ENCODE assay signal across 19 cellular contexts in genomic region chr20:35934050-35934449, GRCh38. TPM values are rescaled to one million over a fixed set of nuclear protein-coding genes. Genes with fewer than 3 reads are reported as not detected.
DNase-seq lines count a peak whose midpoint lies in the region; ATAC-seq and TF ChIP-seq lines count a peak whose summit lies in the region.
"Had no signal": no experiment of that assay in that cellular context is flagged by ENCODE, and none has a peak within 500 bp of the region (broad histone marks: within the 10 kb centered on the region; RNA-seq: fewer than 3 reads in every experiment).

No MANE protein-coding gene starts in this region.

- TF ChIP-seq CTCF in activated CD8-positive, alpha-beta T cell treated with anti-CD3 and anti-CD28 coated beads for 36 hours (IDR thresholded peaks at IDR 0.05) = no peak
- TF ChIP-seq CTCF in endodermal cell (conservative IDR thresholded peaks at IDR 0.05) (no peak), nephron progenitor cell (IDR thresholded peaks at IDR 0.05) (no peak), upper lobe of left lung (IDR thresholded peaks at IDR 0.05) (no peak)

- ATAC-seq in activated CD8-positive, alpha-beta T cell treated with anti-CD3 and anti-CD28 coated beads for 36 hours = no peak
- ATAC-seq in activated CD8-positive, alpha-beta T cell treated with anti-CD3 and anti-CD28 coated beads, Interleukin-2, amount 10 ng/mL, durations not matched to agents 7 days and 5 days = no peak
- no peak for ATAC-seq in T-helper 17 cell
- no peak for ATAC-seq in upper lobe of left lung (ENCODE audit: low FRiP score in 2 of 2)

- H3K9me3 Mint-ChIP-seq in activated CD8-positive, alpha-beta T cell treated with anti-CD3 and anti-CD28 coated beads for 36 hours = no peaks in the 10 kb centered on the region
- no peaks in the 10 kb centered on the region for H3K9me3 Mint-ChIP-seq in activated CD8-positive, alpha-beta T cell treated with anti-CD3 and anti-CD28 coated beads, Interleukin-2, amount 10 ng/mL, durations not matched to agents 7 days and 5 days (ENCODE audit: insufficient read depth)
- no peaks in the 10 kb centered on the region for H3K9me3 Mint-ChIP-seq in endodermal cell
- H3K9me3 Mint-ChIP-seq in nephron progenitor cell = no peaks in the 10 kb centered on the region

- intact Hi-C loops in activated CD8-positive, alpha-beta T cell treated with anti-CD3 and anti-CD28 coated beads for 36 hours (cut with micrococcal nuclease) = no loop called here

- no peak overlapping the region for H3K4me3 ChIP-seq in endodermal cell (ENCODE audit: low read length)
- H3K4me3 ChIP-seq in upper lobe of left lung = no peak overlapping the region
- H3K4me3 ChIP-seq: BLaER1 had no signal

- peak overlapping the region; percentile 48 for H3K27ac Mint-ChIP-seq in activated CD8-positive, alpha-beta T cell treated with anti-CD3 and anti-CD28 coated beads for 36 hours
- no peak overlapping the region for H3K27ac Mint-ChIP-seq in activated CD8-positive, alpha-beta T cell treated with anti-CD3 and anti-CD28 coated beads, Interleukin-2, amount 10 ng/mL, durations not matched to agents 7 days and 5 days
- H3K27ac Mint-ChIP-seq in T-helper 17 cell (peak overlapping the region; percentile 72), endodermal cell (peak overlapping the region; percentile 91), nephron progenitor cell (peak overlapping the region; percentile 10)

- no peaks in the 10 kb centered on the region for H3K9me3 ChIP-seq in T-helper 17 cell (ENCODE audit: control insufficient read depth, low read length, poor library complexity, severe bottlenecking)
- peaks cover 9% of the 10 kb centered on the region for H3K9me3 ChIP-seq in endodermal cell (ENCODE audit: control insufficient read depth, low read length)
- no peaks in the 10 kb centered on the region for H3K9me3 ChIP-seq in upper lobe of left lung
- H3K9me3 ChIP-seq: BLaER1, Caco-2 had no signal

- no peak for DNase-seq in activated CD8-positive, alpha-beta T cell treated with anti-CD3 and anti-CD28 coated beads for 36 hours
- DNase-seq in activated CD8-positive, alpha-beta T cell treated with anti-CD3 and anti-CD28 coated beads, Interleukin-2, amount 10 ng/mL, durations not matched to agents 7 days and 5 days = no peak
- DNase-seq in T-helper 17 cell (no peak), endodermal cell (peak; percentile 50), nephron progenitor cell (no peak), upper lobe of left lung (no peak), AG08395 (ENCODE audit: low spot score) (no peak)
- no peak for DNase-seq in stimulated activated CD8-positive, alpha-beta memory T cell treated with anti-CD3 and anti-CD28 coated beads, Interleukin-4, amount 100 ng/mL, for 48 hours
- DNase-seq: Caco-2, DMS53, IMR-90, MV-4-11, NCI-H1417 treated with DMSO at 0.1 percent for 48 hours, NCI-H2029, NCI-H510A, NCI-H82, SHP77 had no signal

- WGBS in endodermal cell (ENCODE audit: insufficient coverage in 1 of 2, insufficient read length in 1 of 2), 2 experiments = 75 to 88% methylated on average over 2 to 3 of the region's 4 CpGs
- 90 to 98% methylated on average over 4 of the region's 4 CpGs for WGBS in upper lobe of left lung, 2 donors

- no peak for TF ChIP-seq POLR2A in upper lobe of left lung (IDR thresholded peaks at IDR 0.05)

- peaks cover 4% of the 10 kb centered on the region for H3K4me1 ChIP-seq in endodermal cell (ENCODE audit: control insufficient read depth, insufficient read depth, low read length)
- no peaks in the 10 kb centered on the region for H3K4me1 ChIP-seq in upper lobe of left lung
- H3K4me1 ChIP-seq: BLaER1, Caco-2 had no signal

- peaks cover 31% of the 10 kb centered on the region for H3K36me3 Mint-ChIP-seq in activated CD8-positive, alpha-beta T cell treated with anti-CD3 and anti-CD28 coated beads for 36 hours (ENCODE audit: low read depth)
- H3K36me3 Mint-ChIP-seq in activated CD8-positive, alpha-beta T cell treated with anti-CD3 and anti-CD28 coated beads, Interleukin-2, amount 10 ng/mL, durations not matched to agents 7 days and 5 days (ENCODE audit: low read depth) = peaks cover 46% of the 10 kb centered on the region
- H3K36me3 Mint-ChIP-seq in T-helper 17 cell (ENCODE audit: low read depth) (peaks cover 11% of the 10 kb centered on the region), endodermal cell (ENCODE audit: low read depth) (peaks cover 63% of the 10 kb centered on the region), nephron progenitor cell (ENCODE audit: low read depth) (peaks cover 58% of the 10 kb centered on the region)

- CTCF ChIA-PET in activated CD8-positive, alpha-beta T cell treated with anti-CD3 and anti-CD28 coated beads for 36 hours (lab: Charles Lee) = no interaction called here
- CTCF ChIA-PET in activated CD8-positive, alpha-beta T cell treated with anti-CD3 and anti-CD28 coated beads, Interleukin-2, amount 10 ng/mL, durations not matched to agents 7 days and 5 days (lab: Charles Lee) = no interaction called here

- no peak for TF ChIP-seq EP300 in upper lobe of left lung (IDR thresholded peaks at IDR 0.05)

- peaks cover 64% of the 10 kb centered on the region for H3K36me3 ChIP-seq in endodermal cell (ENCODE audit: control insufficient read depth, insufficient read depth, low read length)
- peaks cover 0 to 76% (median 36%) of the 10 kb centered on the region in 4 donors for H3K36me3 ChIP-seq in upper lobe of left lung

- H3K27ac ChIP-seq in endodermal cell (ENCODE audit: low read depth, low read length) = peak overlapping the region; percentile 41
- H3K27ac ChIP-seq in upper lobe of left lung = no peak overlapping the region
- H3K27ac ChIP-seq: 22Rv1, BLaER1 had no signal

- no peaks in the 10 kb centered on the region for H3K27me3 Mint-ChIP-seq in activated CD8-positive, alpha-beta T cell treated with anti-CD3 and anti-CD28 coated beads for 36 hours
- no peaks in the 10 kb centered on the region for H3K27me3 Mint-ChIP-seq in activated CD8-positive, alpha-beta T cell treated with anti-CD3 and anti-CD28 coated beads, Interleukin-2, amount 10 ng/mL, durations not matched to agents 7 days and 5 days (ENCODE audit: low read depth)
- H3K27me3 Mint-ChIP-seq in T-helper 17 cell (no peaks in the 10 kb centered on the region), endodermal cell (ENCODE audit: insufficient read depth) (no peaks in the 10 kb centered on the region), nephron progenitor cell (ENCODE audit: low read depth, poor library complexity) (no peaks in the 10 kb centered on the region)

- POLR2A ChIA-PET in activated CD8-positive, alpha-beta T cell treated with anti-CD3 and anti-CD28 coated beads for 36 hours (lab: Charles Lee) = interaction anchor here (1.1 kb wide), 1 partner anchor 20 kb away, joined by 3 read pairs; the partner anchor contains the start of gene SCAND1
- POLR2A ChIA-PET in activated CD8-positive, alpha-beta T cell treated with anti-CD3 and anti-CD28 coated beads, Interleukin-2, amount 10 ng/mL, durations not matched to agents 7 days and 5 days (lab: Charles Lee) = interaction anchor here (0.6 kb wide), 1 partner anchor 20 kb away, joined by 3 read pairs; the partner anchor contains the start of gene SCAND1

- no peak overlapping the region for H3K9ac ChIP-seq in endodermal cell (ENCODE audit: extremely low read depth, low read length, poor library complexity, severe bottlenecking)
- H3K9ac ChIP-seq: BLaER1 had no signal

- H3K4me1 Mint-ChIP-seq in activated CD8-positive, alpha-beta T cell treated with anti-CD3 and anti-CD28 coated beads for 36 hours (ENCODE audit: low read depth) = peaks cover 12% of the 10 kb centered on the region
- peaks cover 18% of the 10 kb centered on the region for H3K4me1 Mint-ChIP-seq in activated CD8-positive, alpha-beta T cell treated with anti-CD3 and anti-CD28 coated beads, Interleukin-2, amount 10 ng/mL, durations not matched to agents 7 days and 5 days (ENCODE audit: low read depth)
- peaks cover 19% of the 10 kb centered on the region for H3K4me1 Mint-ChIP-seq in T-helper 17 cell
- H3K4me1 Mint-ChIP-seq in endodermal cell = peaks cover 15% of the 10 kb centered on the region
- no peaks in the 10 kb centered on the region for H3K4me1 Mint-ChIP-seq in nephron progenitor cell

- H3K27me3 ChIP-seq in endodermal cell (ENCODE audit: control insufficient read depth, insufficient read depth, low read length, poor library complexity, severe bottlenecking) (no peaks in the 10 kb centered on the region), upper lobe of left lung (no peaks in the 10 kb centered on the region)
- H3K27me3 ChIP-seq: BLaER1 had no signal

- H3K4me3 Mint-ChIP-seq in activated CD8-positive, alpha-beta T cell treated with anti-CD3 and anti-CD28 coated beads for 36 hours = no peak overlapping the region
- no peak overlapping the region for H3K4me3 Mint-ChIP-seq in activated CD8-positive, alpha-beta T cell treated with anti-CD3 and anti-CD28 coated beads, Interleukin-2, amount 10 ng/mL, durations not matched to agents 7 days and 5 days
- H3K4me3 Mint-ChIP-seq in T-helper 17 cell (no peak overlapping the region), endodermal cell (no peak overlapping the region), nephron progenitor cell (no peak overlapping the region)

RNA-seq across cellular contexts. Expression of gene SCAND1, which starts 20.3 kb away (rescaled TPM):
- total RNA-seq in activated CD8-positive, alpha-beta T cell treated with anti-CD3 and anti-CD28 coated beads for 36 hours = 10 to 100 TPM; 46.4 to 49.2 TPM
- 10 to 100 TPM; 63.2 to 64.7 TPM for total RNA-seq in activated CD8-positive, alpha-beta T cell treated with anti-CD3 and anti-CD28 coated beads, Interleukin-2, amount 10 ng/mL, durations not matched to agents 7 days and 5 days
- total RNA-seq in T-helper 17 cell (10 to 100 TPM; 54.6 to 60.7 TPM), endodermal cell (10 to 100 TPM; 56.3 to 59.5 TPM), upper lobe of left lung (100 to 1,000 TPM in 2 of 6 donors, 10 to 100 TPM in 4; 51.1 to 143 (median 84.5) TPM)
- polyA plus RNA-seq in endodermal cell (2013, experiment 1 of 2) = 61.7 TPM
- polyA plus RNA-seq in endodermal cell (2013, experiment 2 of 2) = 57.4 TPM

RNA-seq across cellular contexts. Expression of gene CNBD2, which starts 34.3 kb away (rescaled TPM):
- total RNA-seq in activated CD8-positive, alpha-beta T cell treated with anti-CD3 and anti-CD28 coated beads for 36 hours = 1 to 10 TPM; 4.9 to 6.1 TPM
- total RNA-seq in activated CD8-positive, alpha-beta T cell treated with anti-CD3 and anti-CD28 coated beads, Interleukin-2, amount 10 ng/mL, durations not matched to agents 7 days and 5 days = 1 to 10 TPM; 4.9 to 6.1 TPM
- total RNA-seq in T-helper 17 cell (10 to 100 TPM; 11.7 to 16.6 TPM), endodermal cell (1 to 10 TPM; 1.3 to 1.9 TPM), upper lobe of left lung (1 to 10 TPM in 5 of 6 donors, not detected in 1; 2.2 to 4.2 (median 3.7) TPM)
- 2.4 TPM for polyA plus RNA-seq in endodermal cell (2013, experiment 1 of 2)
- 4.2 TPM for polyA plus RNA-seq in endodermal cell (2013, experiment 2 of 2)
